8 cellular contexts compared by ENCODE assay signal in the genomic region with DNA sequence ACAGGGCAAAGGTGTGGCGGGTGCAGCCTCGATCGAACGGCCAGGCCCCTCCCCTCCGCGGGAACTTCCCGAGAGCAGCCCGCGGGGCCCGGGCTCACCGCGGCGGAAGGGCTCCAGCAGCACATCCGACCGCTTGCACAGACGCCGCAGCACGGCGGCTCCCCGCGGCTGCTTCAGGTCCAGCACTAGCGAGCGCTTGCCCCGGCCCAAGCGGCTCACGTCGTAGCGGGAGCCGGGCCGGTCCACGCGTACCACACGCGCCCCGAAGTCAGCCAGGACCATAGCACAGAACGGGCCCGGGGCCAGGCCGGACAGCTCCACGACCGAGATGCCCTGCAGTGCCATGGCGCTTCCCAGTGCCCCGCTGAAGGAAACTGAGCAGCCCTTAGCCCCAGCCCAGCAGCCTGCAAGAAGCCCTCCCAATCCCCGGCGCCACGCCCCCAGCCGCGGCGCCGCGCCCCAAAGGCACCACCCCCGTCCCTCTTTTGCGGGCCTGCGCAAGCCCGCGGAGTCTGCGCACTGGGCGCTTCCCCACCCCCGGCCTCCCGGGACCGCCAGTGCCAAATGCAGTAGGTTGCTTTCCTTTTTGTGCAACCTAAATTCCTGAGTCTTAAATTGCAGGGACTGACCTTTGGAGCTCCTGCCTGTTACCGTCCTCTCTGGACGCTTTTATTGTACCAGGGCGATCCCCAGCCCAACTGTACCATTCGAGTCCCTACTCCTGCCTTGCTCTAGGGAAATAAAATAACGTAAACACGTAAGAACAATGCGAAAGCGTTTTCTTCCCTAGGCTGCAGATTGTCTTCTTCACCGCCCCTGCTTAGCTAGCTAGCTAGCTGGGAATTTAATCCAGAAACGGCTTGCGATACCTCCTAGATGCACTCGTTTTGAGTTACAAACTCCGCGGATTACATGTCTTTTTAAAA. TPM values are rescaled to one million over a fixed set of nuclear protein-coding genes. Genes with fewer than 3 reads are reported as not detected.
DNase-seq lines count a peak whose midpoint lies in the region; ATAC-seq, FAIRE-seq and TF ChIP-seq lines count a peak whose summit lies in the region.

A gene (minus strand): TSS at position 376 of the 926 bp plus-strand sequence. CDS start 31 bp downstream, at position 345.

- H3K27ac Mint-ChIP-seq in immature natural killer cell, result peak within 1 kb of the TSS; percentile 91 to 96 (median 95)

- peak; percentile 91 for ATAC-seq in GM18907 (IDR thresholded peaks at IDR 0.05; ENCODE audit: unreplicated experiment)
- peak; percentile 93 for ATAC-seq in HG03139 (IDR thresholded peaks at IDR 0.05; ENCODE audit: unreplicated experiment)

- H3K4me3 ChIP-seq in WI38 (ENCODE audit: low read depth, low read length), result peak within 1 kb of the TSS; percentile 67
- peak within 1 kb of the TSS; percentile 81 for H3K4me3 ChIP-seq in bronchial epithelial cell (ENCODE audit: low read depth, low read length)

- H3K4me3 Mint-ChIP-seq in immature natural killer cell, result peak within 1 kb of the TSS; percentile 91 to 98 (median 95)

- FAIRE-seq in bronchial epithelial cell (lab: Jason Lieb, UNC), result no peak

- peaks cover 29 to 33% of the 10 kb centered on the region in 2 donors for H3K4me1 Mint-ChIP-seq in immature natural killer cell

- peaks cover 3 to 16% (median 7%) of the 10 kb centered on the region in 3 donors for H3K27me3 Mint-ChIP-seq in immature natural killer cell (ENCODE audit: low read depth in 3 of 3)

- no peaks in the 10 kb centered on the region for H3K36me3 ChIP-seq in bronchial epithelial cell (ENCODE audit: control insufficient read depth, insufficient read depth, low read length)

- DNase-seq in AG08395 (ENCODE audit: low spot score) (peak; percentile 98), NCI-H2196 treated with DMSO at 0.1 percent for 48 hours (lab: John Stamatoyannopoulos, UW; ENCODE audit: unreplicated experiment) (peak; percentile 98), bronchial epithelial cell (ENCODE audit: low read depth) (peak; percentile 78), immature natural killer cell (peak; percentile 83 to 89 (median 84)), smooth muscle cell of the brain vasculature (ENCODE audit: low read depth, low spot score) (peak; percentile 92)

- no peaks in the 10 kb centered on the region for H3K9me3 Mint-ChIP-seq in immature natural killer cell

- no peak for TF ChIP-seq CTCF in WI38 (IDR thresholded peaks at IDR 0.05; ENCODE audit: low read depth, low read length)
- no peak for TF ChIP-seq CTCF in bronchial epithelial cell (IDR thresholded peaks at IDR 0.05; ENCODE audit: insufficient read depth, low read length, severe bottlenecking)

- H3K27me3 ChIP-seq in bronchial epithelial cell (ENCODE audit: control insufficient read depth, insufficient read depth, low read length), result no peaks in the 10 kb centered on the region

- peaks cover 11 to 28% (median 19%) of the 10 kb centered on the region in 3 donors for H3K36me3 Mint-ChIP-seq in immature natural killer cell

RNA-seq across cellular contexts. Expression of the gene that starts here (rescaled TPM):
- 6.3 and 6.5 TPM in 2 replicates for total RNA-seq in bronchial epithelial cell
- 10 to 100 TPM in 2 of 3 donors, 1 to 10 TPM in 1; 5.9 to 12.6 (median 11.2) TPM for polyA plus RNA-seq in immature natural killer cell

Comparison
In these comparisons a context has a peak if more than half of its experiments do, and no peak if none do; other contexts are left out.
1. Peak in every context shown above with its lines: DNase-seq, ATAC-seq and H3K4me3 ChIP-seq.